ENCODE assay signal across 12 cellular contexts in the genomic region with DNA sequence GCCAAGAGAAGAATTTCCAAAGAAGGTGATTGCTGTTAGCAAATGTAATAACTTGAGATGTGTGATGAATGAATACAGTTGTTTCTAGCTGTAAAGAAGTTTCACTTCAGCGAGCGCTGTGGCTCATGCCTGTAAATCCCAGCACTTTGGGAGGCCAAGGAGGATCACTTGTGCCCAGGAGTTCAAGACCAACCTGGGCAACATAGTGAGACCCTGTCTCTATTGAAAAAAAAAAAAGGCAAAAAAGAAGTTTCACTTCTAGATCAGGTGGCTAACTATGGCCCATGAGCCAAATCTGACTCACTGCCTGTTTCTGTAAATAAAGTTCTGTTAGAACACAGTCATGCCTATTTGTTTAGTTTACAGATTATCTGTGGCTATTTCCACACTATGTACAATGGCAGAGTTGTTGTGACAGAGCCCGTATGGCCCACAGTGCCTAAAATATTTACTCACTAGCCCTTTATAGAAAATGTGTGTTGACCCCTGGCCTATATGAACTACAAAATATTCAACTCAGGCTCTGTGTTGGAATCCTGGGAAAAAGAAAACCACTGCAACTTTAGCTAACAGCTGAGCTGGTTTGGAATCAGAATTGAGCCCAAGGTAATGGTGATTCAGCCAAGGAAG. TPM values are rescaled to one million over a fixed set of nuclear protein-coding genes. Genes with fewer than 3 reads are reported as not detected.
A peak's percentile ranks its signal among the peaks of the same experiment; 100 is the strongest.
DNase-seq lines count a peak whose midpoint lies in the region; TF ChIP-seq lines count a peak whose summit lies in the region.
"Had no signal": no experiment of that assay in that cellular context is flagged by ENCODE, and none has a peak within 500 bp of the region (broad histone marks: within the 10 kb centered on the region; RNA-seq: fewer than 3 reads in every experiment).

No MANE protein-coding gene starts in this region.

- H3K4me1 Mint-ChIP-seq in nephron progenitor cell: peaks cover 4% of the 10 kb centered on the region
- H3K4me1 Mint-ChIP-seq: CD4-positive, CD25-positive, alpha-beta regulatory T cell had no signal

- H3K4me1 ChIP-seq in mesenchymal stem cell (ENCODE audit: control insufficient read depth, insufficient read depth, low read depth, low read length): peaks cover 3% of the 10 kb centered on the region
- H3K4me1 ChIP-seq: HAP-1 had no signal

- H3K27me3 Mint-ChIP-seq in nephron progenitor cell (ENCODE audit: low read depth, poor library complexity): no peaks in the 10 kb centered on the region
- H3K27me3 Mint-ChIP-seq: CD4-positive, CD25-positive, alpha-beta regulatory T cell; effector memory CD8-positive, alpha-beta T cell had no signal

- H3K4me2 ChIP-seq in mesenchymal stem cell (ENCODE audit: low read length, poor library complexity, severe bottlenecking): no peak overlapping the region

- H2BK15ac ChIP-seq in mesenchymal stem cell (ENCODE audit: low read depth, poor library complexity, severe bottlenecking): no peak overlapping the region

- no peaks in the 10 kb centered on the region for H3K79me1 ChIP-seq in mesenchymal stem cell (replicated peaks; ENCODE audit: low read length, poor library complexity, severe bottlenecking)

- H3K27ac Mint-ChIP-seq in nephron progenitor cell: no peak overlapping the region
- H3K27ac Mint-ChIP-seq: CD4-positive, CD25-positive, alpha-beta regulatory T cell; effector memory CD8-positive, alpha-beta T cell had no signal

- no peak overlapping the region for H2BK12ac ChIP-seq in mesenchymal stem cell (ENCODE audit: low read length in 2 of 2)

- no peak overlapping the region for H4K91ac ChIP-seq in mesenchymal stem cell (ENCODE audit: low read length)

- 60% methylated on average over 2 of the region's 3 CpGs for WGBS in mesenchymal stem cell

- H3K27ac ChIP-seq in mesenchymal stem cell (ENCODE audit: low read length, poor library complexity, severe bottlenecking): peak overlapping the region; percentile 32

- H3K18ac ChIP-seq in mesenchymal stem cell (ENCODE audit: low read depth in 1 of 2, low read length in 2 of 2): peak overlapping the region; percentile 24 to 75

- H3K9ac ChIP-seq in mesenchymal stem cell (ENCODE audit: low read length): peak overlapping the region; percentile 57

- H2AK5ac ChIP-seq in mesenchymal stem cell (ENCODE audit: low read length, severe bottlenecking): no peak overlapping the region

- H3K4me3 Mint-ChIP-seq in nephron progenitor cell: no peak overlapping the region
- H3K4me3 Mint-ChIP-seq: CD4-positive, CD25-positive, alpha-beta regulatory T cell; effector memory CD8-positive, alpha-beta T cell had no signal

- no peak overlapping the region for H2BK5ac ChIP-seq in mesenchymal stem cell (ENCODE audit: low read depth, low read length, poor library complexity, severe bottlenecking)

- no peaks in the 10 kb centered on the region for H3K36me3 Mint-ChIP-seq in nephron progenitor cell (ENCODE audit: low read depth)
- H3K36me3 Mint-ChIP-seq: CD4-positive, CD25-positive, alpha-beta regulatory T cell had no signal

- H3K36me3 ChIP-seq in mesenchymal stem cell (ENCODE audit: control insufficient read depth in 1 of 2, insufficient read depth in 2 of 2, low read depth in 1 of 2, low read length in 2 of 2): no peaks in the 10 kb centered on the region
- H3K36me3 ChIP-seq: HAP-1 had no signal

- peaks cover 24% of the 10 kb centered on the region for H3K9me3 Mint-ChIP-seq in nephron progenitor cell
- H3K9me3 Mint-ChIP-seq: effector memory CD8-positive, alpha-beta T cell had no signal

- peak; percentile 48 for DNase-seq in Daoy (ENCODE audit: low read depth)
- peak; percentile 84 for DNase-seq in M059J (ENCODE audit: low read depth)
- peak; percentile 35 to 74 for DNase-seq in cardiac fibroblast (ENCODE audit: low read depth in 2 of 2)
- peak; percentile 89 for DNase-seq in mesenchymal stem cell
- DNase-seq in GM20000 (ENCODE audit: low spot score): no peak
- DNase-seq in DMS 273 treated with DMSO at 0.1 percent for 48 hours (lab: John Stamatoyannopoulos, UW): no peak
- DNase-seq in cortex of kidney (lab: John Stamatoyannopoulos, UW): no peak
- no peak for DNase-seq in nephron progenitor cell
- DNase-seq: amygdala; CD4-positive, CD25-positive, alpha-beta regulatory T cell; effector memory CD8-positive, alpha-beta T cell had no signal

- H3K4me3 ChIP-seq in cardiac fibroblast (replicated peaks in 1 of 2; ENCODE audit: low read depth in 2 of 2, low read length in 2 of 2): no peak overlapping the region
- H3K4me3 ChIP-seq in mesenchymal stem cell (ENCODE audit: insufficient read depth in 1 of 2, low read depth in 1 of 2, low read length in 2 of 2): no peak overlapping the region
- H3K4me3 ChIP-seq: HAP-1 had no signal

- no peak overlapping the region for H2AFZ ChIP-seq in mesenchymal stem cell (ENCODE audit: low read depth, low read length)

- no peak overlapping the region for H2BK120ac ChIP-seq in mesenchymal stem cell (ENCODE audit: low read depth, low read length)

- peaks cover 0 to 4% of the 10 kb centered on the region in 2 experiments for H3K27me3 ChIP-seq in mesenchymal stem cell (ENCODE audit: control insufficient read depth in 1 of 2, insufficient read depth in 1 of 2, low read length in 2 of 2)

- no peaks in the 10 kb centered on the region for H3K9me3 ChIP-seq in mesenchymal stem cell (ENCODE audit: control insufficient read depth, low read length)
- H3K9me3 ChIP-seq: HAP-1 had no signal

- no peak overlapping the region for H3K23ac ChIP-seq in mesenchymal stem cell (ENCODE audit: low read length in 2 of 2)

- no peak overlapping the region for H3K14ac ChIP-seq in mesenchymal stem cell (ENCODE audit: low read length in 2 of 2)

- peak overlapping the region; percentile 77 for H4K8ac ChIP-seq in mesenchymal stem cell (ENCODE audit: low read length)

- peak overlapping the region in 1 of 2 experiments; percentile 69 for H3K4ac ChIP-seq in mesenchymal stem cell (ENCODE audit: low read depth in 1 of 2, low read length in 2 of 2)

- no peak for TF ChIP-seq CTCF in cardiac fibroblast (IDR thresholded peaks at IDR 0.05; ENCODE audit: low read depth, low read length)
- no peak for TF ChIP-seq CTCF in GM20000 (IDR thresholded peaks at IDR 0.05; ENCODE audit: extremely low read depth, missing control alignments)
- TF ChIP-seq CTCF in nephron progenitor cell (IDR thresholded peaks at IDR 0.05): no peak

RNA-seq across cellular contexts. Expression of a gene that starts 54.1 kb away (rescaled TPM):
- total RNA-seq in Daoy (2014; rRNA removed; shearing (Covaris generic)): 79.3 and 83.1 TPM in 2 replicates
- total RNA-seq in M059J (2014; rRNA removed; shearing (Covaris generic)): 159 and 164 TPM in 2 replicates
- polyA plus RNA-seq in mesenchymal stem cell (2013, experiment 1 of 2): 31.3 TPM
- 32.9 TPM for polyA plus RNA-seq in mesenchymal stem cell (2013, experiment 2 of 2)

Comparison
In these comparisons a context has a peak if more than half of its experiments do, and no peak if none do; other contexts are left out.
1. DNase-seq: peak in Daoy (single experiment), M059J (single experiment), cardiac fibroblast (2 of 2) and mesenchymal stem cell (single experiment); none in GM20000 (single experiment), DMS 273 treated with DMSO at 0.1 percent for 48 hours (single experiment), cortex of kidney (single experiment) and nephron progenitor cell (single experiment).